ENCODE assay signal across 18 cellular contexts in genomic region chr3:119365418-119365817, GRCh38.
"Had no signal": no experiment of that assay in that cellular context is flagged by ENCODE, and none has a peak within 500 bp of the region (broad histone marks: within the 10 kb centered on the region; RNA-seq: fewer than 3 reads in every experiment).

No MANE protein-coding gene starts in this region.

- H3K4me3 Mint-ChIP-seq: natural killer cell; stimulated activated memory B cell treated with anti-CD40 and anti-IgM and Interleukin-4, amounts not matched to agents 10 μg/mL and 1 μg/mL and 100 μg/mL, for 72 hours; stimulated activated naive CD8-positive, alpha-beta T cell treated with anti-CD3 and anti-CD28 coated beads, Interleukin-15, amount 100 ng/mL, for 72 hours had no signal

- H3K27me3 Mint-ChIP-seq: stimulated activated memory B cell treated with anti-CD40 and anti-IgM and Interleukin-4, amounts not matched to agents 10 μg/mL and 1 μg/mL and 100 μg/mL, for 72 hours; stimulated activated naive CD8-positive, alpha-beta T cell treated with anti-CD3 and anti-CD28 coated beads, Interleukin-15, amount 100 ng/mL, for 72 hours had no signal

- H3K4me3 ChIP-seq: heart left ventricle, psoas muscle, right lobe of liver, testis, tibial nerve had no signal

- H3K4me1 Mint-ChIP-seq: natural killer cell; stimulated activated memory B cell treated with anti-CD40 and anti-IgM and Interleukin-4, amounts not matched to agents 10 μg/mL and 1 μg/mL and 100 μg/mL, for 72 hours; stimulated activated naive CD8-positive, alpha-beta T cell treated with anti-CD3 and anti-CD28 coated beads, Interleukin-15, amount 100 ng/mL, for 72 hours had no signal

- DNase-seq: cerebellar nuclear complex; dermis blood vessel endothelial cell; heart left ventricle; hippocampal formation; kidney glomerular epithelial cell; mammary epithelial cell; natural killer cell; psoas muscle; retina; right lobe of liver; stimulated activated CD4-positive, alpha-beta T cell treated with anti-CD3 and anti-CD28 coated beads, Interleukin-15, amount 100 ng/mL, for 24 hours; stimulated activated CD4-positive, alpha-beta T cell treated with anti-CD3 and anti-CD28 coated beads, Interleukin-1b, Interleukin-23, amount 100 ng/mL, for 48 hours; stimulated activated CD4-positive, alpha-beta T cell treated with anti-CD3 and anti-CD28 coated beads, Interleukin-4, amount 100 ng/mL, for 24 hours; stimulated activated naive CD8-positive, alpha-beta T cell treated with anti-CD3 and anti-CD28 coated beads, Interleukin-15, amount 100 ng/mL, for 72 hours; testis had no signal

- H3K36me3 Mint-ChIP-seq: natural killer cell had no signal

- H3K36me3 ChIP-seq: neutrophil, right lobe of liver had no signal

- H3K27me3 ChIP-seq: heart left ventricle, neutrophil, right lobe of liver, testis, tibial nerve had no signal

- H3K4me1 ChIP-seq: psoas muscle, right lobe of liver, testis had no signal

- H3K9me3 Mint-ChIP-seq: natural killer cell; stimulated activated memory B cell treated with anti-CD40 and anti-IgM and Interleukin-4, amounts not matched to agents 10 μg/mL and 1 μg/mL and 100 μg/mL, for 72 hours; stimulated activated naive CD8-positive, alpha-beta T cell treated with anti-CD3 and anti-CD28 coated beads, Interleukin-15, amount 100 ng/mL, for 72 hours had no signal

- H3K27ac Mint-ChIP-seq: natural killer cell; stimulated activated memory B cell treated with anti-CD40 and anti-IgM and Interleukin-4, amounts not matched to agents 10 μg/mL and 1 μg/mL and 100 μg/mL, for 72 hours; stimulated activated naive CD8-positive, alpha-beta T cell treated with anti-CD3 and anti-CD28 coated beads, Interleukin-15, amount 100 ng/mL, for 72 hours had no signal

- H3K27ac ChIP-seq: heart left ventricle, neutrophil, psoas muscle, right lobe of liver, testis, tibial nerve had no signal

- H3K9me3 ChIP-seq: heart left ventricle, neutrophil, psoas muscle, right lobe of liver, testis, tibial nerve had no signal
